8 cellular contexts compared by ENCODE assay signal in genomic region chr1:78114034-78114956, GRCh38.
DNase-seq lines count a peak whose midpoint lies in the region; ATAC-seq, FAIRE-seq and TF ChIP-seq lines count a peak whose summit lies in the region.

No MANE protein-coding gene starts in this region.

- peak; percentile 92 for FAIRE-seq in TTC549 (lab: Jason Lieb, UNC)

- ATAC-seq in GM18861 (IDR thresholded peaks at IDR 0.05; ENCODE audit: unreplicated experiment), result peak; percentile 88
- ATAC-seq in HG03060 (IDR thresholded peaks at IDR 0.05; ENCODE audit: low read depth, unreplicated experiment), result peak; percentile 84

- no peak overlapping the region for H3K27ac ChIP-seq in caudate nucleus (ENCODE audit: low read depth, low read length)

- no peaks in the 10 kb centered on the region for H3K36me3 ChIP-seq in kidney epithelial cell (ENCODE audit: control insufficient read depth, insufficient read depth, low read length)

- peak; percentile 75 for DNase-seq in AG10803 (ENCODE audit: low read depth)
- DNase-seq in NCI-H2081 treated with DMSO at 0.1 percent for 48 hours (lab: John Stamatoyannopoulos, UW), result peak; percentile 33
- DNase-seq in caudate nucleus (lab: John Stamatoyannopoulos, UW), result peak in 35 of 61 donors; percentile 4 to 62 (median 33)
- peak; percentile 18 for DNase-seq in kidney epithelial cell (ENCODE audit: low read depth)
- DNase-seq in stimulated activated CD4-positive, alpha-beta T cell treated with anti-CD3 and anti-CD28 coated beads, Interleukin-4, amount 100 ng/mL, for 4 hours, result peak; percentile 29 to 31

- H3K4me3 ChIP-seq in AG10803 (ENCODE audit: low read length), result no peak overlapping the region
- no peak overlapping the region for H3K4me3 ChIP-seq in kidney epithelial cell (ENCODE audit: low read depth, low read length)

- no peaks in the 10 kb centered on the region for H3K27me3 ChIP-seq in kidney epithelial cell (ENCODE audit: control insufficient read depth, insufficient read depth, low read length)

- TF ChIP-seq CTCF in AG10803 (conservative IDR thresholded peaks at IDR 0.05; ENCODE audit: low read length) (peak; percentile 97), kidney epithelial cell (IDR thresholded peaks at IDR 0.05; ENCODE audit: insufficient read depth, low read length, poor library complexity, severe bottlenecking) (peak; percentile 83)

Comparison
In these comparisons a context has a peak if more than half of its experiments do, and no peak if none do; other contexts are left out.
1. DNase-seq: peak in every context shown above with its lines; median percentile 75 in AG10803; 33 in NCI-H2081 treated with DMSO at 0.1 percent for 48 hours; 33 in caudate nucleus; 30 in stimulated activated CD4-positive, alpha-beta T cell treated with anti-CD3 and anti-CD28 coated beads, Interleukin-4, amount 100 ng/mL, for 4 hours; 18 in kidney epithelial cell.